10 cellular contexts compared by ENCODE assay signal in the genomic region with DNA sequence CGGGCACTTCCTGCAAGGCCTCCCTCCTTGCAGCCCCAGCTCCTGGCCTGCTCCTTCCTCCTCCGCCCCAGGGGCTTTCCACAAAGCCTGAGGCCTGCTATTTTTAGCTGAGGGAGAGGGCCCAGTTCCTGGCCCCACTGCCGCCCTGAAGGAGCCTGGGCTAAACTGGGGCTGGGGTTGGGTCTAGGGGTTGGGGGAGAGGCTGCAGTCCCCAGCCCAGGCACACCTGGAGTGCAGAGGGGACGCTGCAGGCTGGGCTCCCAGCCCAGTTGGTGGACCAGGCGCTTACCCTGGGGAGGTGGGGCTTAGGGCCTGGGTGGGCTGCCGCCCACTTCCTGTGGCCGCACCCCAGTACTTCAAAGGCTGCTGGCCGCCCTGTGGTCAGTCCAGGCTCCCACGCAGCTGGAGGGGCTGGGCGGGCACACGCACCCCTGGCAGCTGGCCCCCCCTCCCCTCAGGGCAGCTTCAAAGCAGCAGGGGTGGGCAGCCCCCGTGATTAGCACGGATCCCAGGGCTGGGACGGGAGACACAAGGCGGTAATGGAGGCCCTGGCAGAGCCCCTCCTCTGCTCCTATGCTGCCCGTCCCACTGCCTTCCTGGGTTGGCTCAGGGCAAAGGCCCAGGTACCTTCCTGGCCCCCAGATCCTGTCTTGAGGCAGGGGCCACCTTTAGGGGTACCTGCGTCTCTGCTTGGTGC. TPM values are rescaled to one million over a fixed set of nuclear protein-coding genes. Genes with fewer than 3 reads are reported as not detected.
DNase-seq lines count a peak whose midpoint lies in the region; ATAC-seq and TF ChIP-seq lines count a peak whose summit lies in the region.
"Had no signal": no experiment of that assay in that cellular context is flagged by ENCODE, and none has a peak within 500 bp of the region (broad histone marks: within the 10 kb centered on the region; RNA-seq: fewer than 3 reads in every experiment).

No MANE protein-coding gene starts in this region.

- H3K4me3 ChIP-seq in H7 (ENCODE audit: insufficient read depth, low read depth, low read length) (no peak overlapping the region; the same call in 1 of the 2 replicates), adipocyte (ENCODE audit: low read length) (no peak overlapping the region)

- peaks cover 54% of the 10 kb centered on the region for H3K4me1 Mint-ChIP-seq in stimulated activated memory B cell treated with anti-CD40 and anti-IgM and Interleukin-4, amounts not matched to agents 10 μg/mL and 1 μg/mL and 100 μg/mL, for 72 hours
- peaks cover 30% of the 10 kb centered on the region for H3K4me1 Mint-ChIP-seq in mesothelial cell of epicardium

- ATAC-seq in left colon (peak; percentile 7), GM21723 (IDR thresholded peaks at IDR 0.05; ENCODE audit: unreplicated experiment) (no peak)
- no peak for ATAC-seq in stimulated activated memory B cell treated with anti-CD40 and anti-IgM and Interleukin-4, amounts not matched to agents 10 μg/mL and 1 μg/mL and 100 μg/mL, for 72 hours

- no peak overlapping the region for H3K4me3 Mint-ChIP-seq in stimulated activated memory B cell treated with anti-CD40 and anti-IgM and Interleukin-4, amounts not matched to agents 10 μg/mL and 1 μg/mL and 100 μg/mL, for 72 hours
- H3K4me3 Mint-ChIP-seq in mesothelial cell of epicardium: no peak overlapping the region

- intact Hi-C loops in left colon (cut with DNase I, micrococcal nuclease): no loop called here

- DNase-seq in H7 (peak; percentile 89), adipocyte (ENCODE audit: low read depth) (no peak), left colon (no peak), occipital lobe (lab: John Stamatoyannopoulos, UW) (no peak), mesothelial cell of epicardium (ENCODE audit: low spot score in 2 of 2, unreplicated experiment in 2 of 2) (no peak), NOMO-1 treated with dmso at 0.1 percent for 144 hours (lab: John Stamatoyannopoulos, UW; ENCODE audit: unreplicated experiment) (no peak)
- DNase-seq: stimulated activated naive CD4-positive, alpha-beta T cell had no signal

- H3K36me3 ChIP-seq in H7 (replicated peaks; ENCODE audit: control insufficient read depth, insufficient read depth, low read length) (no peaks in the 10 kb centered on the region), adipocyte (ENCODE audit: control insufficient read depth, insufficient read depth, low read length, severe bottlenecking) (no peaks in the 10 kb centered on the region)

- H3K27me3 ChIP-seq in H7 (ENCODE audit: control insufficient read depth, insufficient read depth, low read length): peaks cover 2% of the 10 kb centered on the region; the same call in 1 of the 2 replicates
- H3K27me3 ChIP-seq in adipocyte (replicated peaks; ENCODE audit: control insufficient read depth, insufficient read depth, low read length): no peaks in the 10 kb centered on the region

- no peaks in the 10 kb centered on the region for H3K9me3 ChIP-seq in adipocyte (ENCODE audit: control insufficient read depth, low read length)

- H3K9ac ChIP-seq in adipocyte (ENCODE audit: low read length): peak overlapping the region; percentile 39

- H3K27me3 Mint-ChIP-seq in stimulated activated memory B cell treated with anti-CD40 and anti-IgM and Interleukin-4, amounts not matched to agents 10 μg/mL and 1 μg/mL and 100 μg/mL, for 72 hours: peaks cover 38% of the 10 kb centered on the region
- peaks cover 2% of the 10 kb centered on the region for H3K27me3 Mint-ChIP-seq in mesothelial cell of epicardium (ENCODE audit: low read depth)

- peaks cover 5% of the 10 kb centered on the region for H3K36me3 Mint-ChIP-seq in stimulated activated memory B cell treated with anti-CD40 and anti-IgM and Interleukin-4, amounts not matched to agents 10 μg/mL and 1 μg/mL and 100 μg/mL, for 72 hours
- no peaks in the 10 kb centered on the region for H3K36me3 Mint-ChIP-seq in mesothelial cell of epicardium

- H3K27ac Mint-ChIP-seq in stimulated activated memory B cell treated with anti-CD40 and anti-IgM and Interleukin-4, amounts not matched to agents 10 μg/mL and 1 μg/mL and 100 μg/mL, for 72 hours: peak overlapping the region; percentile 64
- H3K27ac Mint-ChIP-seq in mesothelial cell of epicardium: no peak overlapping the region

- peaks cover 14% of the 10 kb centered on the region for H3K4me1 ChIP-seq in adipocyte (ENCODE audit: control insufficient read depth, insufficient read depth, low read length)

- TF ChIP-seq CTCF in mesothelial cell of epicardium (IDR thresholded peaks at IDR 0.05; ENCODE audit: unreplicated experiment): no peak

- no peaks in the 10 kb centered on the region for H3K9me3 Mint-ChIP-seq in stimulated activated memory B cell treated with anti-CD40 and anti-IgM and Interleukin-4, amounts not matched to agents 10 μg/mL and 1 μg/mL and 100 μg/mL, for 72 hours
- H3K9me3 Mint-ChIP-seq in mesothelial cell of epicardium: no peaks in the 10 kb centered on the region

RNA-seq across cellular contexts. Expression of a gene that starts 7.1 kb away (rescaled TPM):
- not detected in 2 replicates for total RNA-seq in H7 (2014; rRNA removed; shearing (Covaris generic))
- total RNA-seq in left colon: not detected
- total RNA-seq in occipital lobe: not detected
- total RNA-seq in mesothelial cell of epicardium: not detected in 3 replicates
- total RNA-seq: dermis microvascular lymphatic vessel endothelial cell had no signal

RNA-seq across cellular contexts. Expression of a gene that starts 10.9 kb away (rescaled TPM):
- total RNA-seq in H7 (2014; rRNA removed; shearing (Covaris generic)): 76.0 and 79.3 TPM in 2 replicates
- 10 to 100 TPM; 49.5 to 58.5 TPM for total RNA-seq in left colon
- total RNA-seq in occipital lobe: 20.3 TPM
- 73.1 to 77.3 TPM (median 73.8 TPM) in 3 replicates for total RNA-seq in mesothelial cell of epicardium

RNA-seq across cellular contexts. Expression of a gene that starts 23.2 kb away (rescaled TPM):
- total RNA-seq in H7 (2014; rRNA removed; shearing (Covaris generic)): 13.5 and 20.0 TPM in 2 replicates
- total RNA-seq in left colon (1 to 10 TPM; 3.0 to 5.6 TPM), occipital lobe (21.5 TPM), mesothelial cell of epicardium (11.3 to 11.6 TPM (median 11.6 TPM) in 3 replicates)

RNA-seq across cellular contexts. Expression of a gene that starts 40.7 kb away (rescaled TPM):
- 29.2 and 30.8 TPM in 2 replicates for total RNA-seq in H7 (2014; rRNA removed; shearing (Covaris generic))
- 10 to 100 TPM; 55.3 to 79.4 TPM for total RNA-seq in left colon
- 99.7 TPM for total RNA-seq in occipital lobe
- total RNA-seq in mesothelial cell of epicardium: 40.6 to 43.2 TPM (median 41.6 TPM) in 3 replicates
